In genomic region chr1:226432586-226433360, GRCh38 we compare ENCODE assay signal across 1 cellular context.
TF ChIP-seq lines count a peak whose summit lies in the region.

No MANE protein-coding gene starts in this region.

TF ChIP-seq in K562, 482 proteins besides CTCF, POLR2A, EP300 and RAD21 (continued from another document):
- TF ChIP-seq ZNF398 (CRISPR knock-in tag; IDR thresholded peaks at IDR 0.05): no peak
- TF ChIP-seq DPF2 (IDR thresholded peaks at IDR 0.05): no peak
- TF ChIP-seq NR3C1 (CRISPR knock-in tag; IDR thresholded peaks at IDR 0.05): no peak
- TF ChIP-seq CBX5 (IDR thresholded peaks at IDR 0.05; ENCODE audit: borderline replicate concordance, low read depth): no peak
- TF ChIP-seq, protein P1, sequence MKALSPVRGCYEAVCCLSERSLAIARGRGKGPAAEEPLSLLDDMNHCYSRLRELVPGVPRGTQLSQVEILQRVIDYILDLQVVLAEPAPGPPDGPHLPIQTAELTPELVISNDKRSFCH (CRISPR knock-in tag; IDR thresholded peaks at IDR 0.05): no peak
- TF ChIP-seq, protein P1 (tag; IDR thresholded peaks at IDR 0.05): no peak
- TF ChIP-seq NCOA6 (IDR thresholded peaks at IDR 0.05): no peak
- TF ChIP-seq, protein P2, sequence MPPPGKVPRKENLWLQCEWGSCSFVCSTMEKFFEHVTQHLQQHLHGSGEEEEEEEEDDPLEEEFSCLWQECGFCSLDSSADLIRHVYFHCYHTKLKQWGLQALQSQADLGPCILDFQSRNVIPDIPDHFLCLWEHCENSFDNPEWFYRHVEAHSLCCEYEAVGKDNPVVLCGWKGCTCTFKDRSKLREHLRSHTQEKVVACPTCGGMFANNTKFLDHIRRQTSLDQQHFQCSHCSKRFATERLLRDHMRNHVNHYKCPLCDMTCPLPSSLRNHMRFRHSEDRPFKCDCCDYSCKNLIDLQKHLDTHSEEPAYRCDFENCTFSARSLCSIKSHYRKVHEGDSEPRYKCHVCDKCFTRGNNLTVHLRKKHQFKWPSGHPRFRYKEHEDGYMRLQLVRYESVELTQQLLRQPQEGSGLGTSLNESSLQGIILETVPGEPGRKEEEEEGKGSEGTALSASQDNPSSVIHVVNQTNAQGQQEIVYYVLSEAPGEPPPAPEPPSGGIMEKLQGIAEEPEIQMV (tag; conservative IDR thresholded peaks at IDR 0.05; ENCODE audit: low read depth): no peak
- no peak for TF ChIP-seq E2F6 (IDR thresholded peaks at IDR 0.05; ENCODE audit: borderline replicate concordance in 1 of 2, extremely low read depth in 1 of 2, insufficient read depth in 1 of 2, insufficient read length in 1 of 2, low read depth in 1 of 2, low read length in 1 of 2, poor library complexity in 1 of 2, severe bottlenecking in 1 of 2)
- TF ChIP-seq THAP7 (CRISPR knock-in tag; IDR thresholded peaks at IDR 0.05): no peak
